In the genomic region with DNA sequence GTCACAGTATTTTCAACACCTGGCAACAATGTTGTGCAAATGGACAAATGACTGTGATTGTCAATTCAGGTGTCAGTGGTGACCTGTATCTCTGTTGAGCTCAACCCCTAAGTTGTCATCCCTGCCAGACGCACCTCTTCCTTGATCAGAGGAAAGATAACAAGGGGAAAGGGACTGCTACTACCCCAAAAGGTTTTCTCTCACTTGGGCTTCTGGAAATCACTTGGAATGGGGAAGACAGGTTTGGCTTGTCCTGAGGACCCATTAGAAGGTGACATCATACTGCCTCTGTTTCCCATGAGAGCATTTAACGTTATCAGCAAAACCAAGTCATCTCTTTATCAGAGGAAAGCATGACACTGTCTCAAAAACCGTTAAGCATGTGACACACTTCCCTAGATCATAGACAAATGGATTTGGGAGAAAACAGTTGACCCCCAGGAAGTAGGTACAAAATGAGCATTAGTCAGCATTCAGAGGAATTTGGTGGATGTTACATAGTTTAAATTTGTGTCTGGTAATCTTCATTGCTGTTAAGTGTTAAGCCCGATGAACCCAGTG, we compare ENCODE assay signal across 28 cellular contexts.
DNase-seq lines count a peak whose midpoint lies in the region; ATAC-seq, FAIRE-seq and TF ChIP-seq lines count a peak whose summit lies in the region.
"Had no signal": no experiment of that assay in that cellular context is flagged by ENCODE, and none has a peak within 500 bp of the region (broad histone marks: within the 10 kb centered on the region; RNA-seq: fewer than 3 reads in every experiment).

No MANE protein-coding gene starts in this region.

- DNase-seq in NCI-H69 (lab: John Stamatoyannopoulos, UW) = peak; percentile 37
- peak; percentile 34 for DNase-seq in astrocyte of the hippocampus (ENCODE audit: low read depth, low spot score)
- DNase-seq in fibroblast of the aortic adventitia (ENCODE audit: low read depth) = peak; percentile 16
- no peak for DNase-seq in germinal center (ENCODE audit: low spot score)
- DNase-seq in HepG2 (ENCODE audit: low spot score) = no peak
- no peak for DNase-seq in G401 (ENCODE audit: low spot score)
- DNase-seq: activated CD8-positive, alpha-beta T cell treated with anti-CD3 and anti-CD28 coated beads, Interleukin-2, amount 10 ng/mL, durations not matched to agents 7 days and 5 days; activated T-cell treated with anti-CD3 and anti-CD28 coated beads for 4 hours; CD8-positive, alpha-beta memory T cell; DMS153; MV-4-11; NCI-H1436 treated with DMSO at 0.1 percent for 48 hours; nephron progenitor cell; NK-92 treated with Interleukin-12 subunit alpha and Interleukin-12 subunit beta, amount 100 ng/mL, for 24 hours; retina; SIG-M5 had no signal

- H3K4me3 ChIP-seq in ACC112 (ENCODE audit: low read depth, low read length) (peak overlapping the region; percentile 70), fibroblast of the aortic adventitia (ENCODE audit: low read depth, low read length) (no peak overlapping the region), HepG2 (replicated peaks in 1 of 3; ENCODE audit: insufficient read depth in 1 of 3, low read depth in 2 of 3, low read length in 3 of 3) (no peak overlapping the region)
- H3K4me3 ChIP-seq: HAP-1, lung, skin epidermis, stomach, thyroid gland had no signal

- H3K9ac ChIP-seq in HepG2 (ENCODE audit: insufficient read depth, low read depth, low read length) = no peak overlapping the region

- CTCF ChIA-PET in HepG2 (lab: Yijun Ruan, JAX; ENCODE audit: low intra/inter-chr PET ratio, low total read pairs) = no interaction called here

- H3K4me1 ChIP-seq in ACC112 (ENCODE audit: control insufficient read depth, insufficient read depth, low read length, unreplicated experiment) = peaks cover 14% of the 10 kb centered on the region
- no peaks in the 10 kb centered on the region for H3K4me1 ChIP-seq in HepG2 (ENCODE audit: insufficient read depth, low read length)
- H3K4me1 ChIP-seq: HAP-1, thyroid gland had no signal

- WGBS in HepG2 (ENCODE audit: low lambda C conversion rate) = 0% methylated on average over 4 of the region's 4 CpGs

- FAIRE-seq in HepG2 (lab: Jason Lieb, UNC) = no peak
- FAIRE-seq: A204.1, G401.6 had no signal

- H2AFZ ChIP-seq in ACC112 (ENCODE audit: low read length, unreplicated experiment) (peak overlapping the region; percentile 99), HepG2 (ENCODE audit: low read length) (no peak overlapping the region)

- in situ Hi-C loops in HepG2 (cut with HindIII; ENCODE audit: extremely low pct_ligation_motif_present, low pct_unique_long_range_greater_than_20kb) = no loop called here
- in situ Hi-C loops in G401 (cut with HindIII; ENCODE audit: low sequenced_read_pairs) = no loop called here

- POLR2A ChIA-PET in HepG2 (lab: Yijun Ruan, JAX) = no interaction called here

- BruUV-seq in HepG2 (replicated peaks; lab: Mats Ljungman, UMichigan) = no TSS peak

- no peaks in the 10 kb centered on the region for H4K20me1 ChIP-seq in HepG2 (ENCODE audit: insufficient read depth, low read length)

- H3K36me3 ChIP-seq in ACC112 (ENCODE audit: insufficient read depth, low read length) (no peaks in the 10 kb centered on the region), HepG2 (replicated peaks in 1 of 2; ENCODE audit: control insufficient read depth in 1 of 2, insufficient read depth in 2 of 2, low read length in 2 of 2) (no peaks in the 10 kb centered on the region)
- H3K36me3 ChIP-seq: HAP-1, heart left ventricle, stomach, thyroid gland had no signal

- H3K27ac ChIP-seq in ACC112 (ENCODE audit: low read depth, low read length) (peak overlapping the region; percentile 33; the same call in 1 of the 2 replicates), HepG2 (ENCODE audit: extremely low read length, insufficient read depth, low read length) (no peak overlapping the region)
- H3K27ac ChIP-seq: heart left ventricle, skin epidermis, stomach, thyroid gland had no signal

- H3K79me2 ChIP-seq in ACC112 (ENCODE audit: control insufficient read depth, insufficient read depth, low read length, unreplicated experiment) = no peaks in the 10 kb centered on the region
- H3K79me2 ChIP-seq in HepG2 (ENCODE audit: insufficient read depth, low read length) = no peaks in the 10 kb centered on the region

- H3K27me3 ChIP-seq in ACC112 (ENCODE audit: insufficient read depth, low read length) (no peaks in the 10 kb centered on the region), HepG2 (ENCODE audit: control insufficient read depth in 1 of 2, insufficient read depth in 2 of 2, low read length in 2 of 2) (no peaks in the 10 kb centered on the region)
- H3K27me3 ChIP-seq: heart left ventricle, stomach, thyroid gland had no signal

- no peak overlapping the region for H3K4me2 ChIP-seq in HepG2 (ENCODE audit: low read depth, low read length)

- peaks cover 36% of the 10 kb centered on the region; the same call in 1 of the 2 replicates for H3K9me3 ChIP-seq in HepG2 (ENCODE audit: low read length)
- H3K9me3 ChIP-seq: HAP-1, heart left ventricle, stomach, thyroid gland had no signal

- no peak for TF ChIP-seq CTCF in fibroblast of the aortic adventitia (IDR thresholded peaks at IDR 0.05; ENCODE audit: insufficient read depth, low read length)
- no peak for TF ChIP-seq CTCF in HepG2 (CRISPR knock-in tag; IDR thresholded peaks at IDR 0.05)

- no peak for TF ChIP-seq RAD21 in HepG2 (CRISPR knock-in tag; IDR thresholded peaks at IDR 0.05)

- intact Hi-C loops in HepG2 (cut with micrococcal nuclease; ENCODE audit: unreplicated experiment) = no loop called here

- TF ChIP-seq EP300 in HepG2 (IDR thresholded peaks at IDR 0.05; ENCODE audit: low read depth in 2 of 2, low read length in 2 of 2) (no peak), HepG2 (CRISPR knock-in tag; IDR thresholded peaks at IDR 0.05; ENCODE audit: borderline replicate concordance) (no peak)

- no peak for TF ChIP-seq POLR2A in HepG2 (IDR thresholded peaks at IDR 0.05; ENCODE audit: insufficient read depth in 1 of 2, low read depth in 2 of 2, low read length in 2 of 2)

- ATAC-seq in HepG2 (no peak), GM21576 (IDR thresholded peaks at IDR 0.05; ENCODE audit: unreplicated experiment) (no peak)
- ATAC-seq: activated CD8-positive, alpha-beta T cell treated with anti-CD3 and anti-CD28 coated beads, Interleukin-2, amount 10 ng/mL, durations not matched to agents 7 days and 5 days; activated naive CD4-positive, alpha-beta T cell treated with anti-CD3 and anti-CD28 coated beads, Interleukin-2, amount 50 U/mL, for 72 hours; Panc1 had no signal

TF ChIP-seq in HepG2, 621 proteins besides CTCF, POLR2A, EP300 and RAD21:
- TF ChIP-seq SIX4 (CRISPR knock-in tag; IDR thresholded peaks at IDR 0.05) (no peak), NRL (CRISPR knock-in tag; IDR thresholded peaks at IDR 0.05; ENCODE audit: borderline replicate concordance) (no peak)
- TF ChIP-seq, protein P1, sequence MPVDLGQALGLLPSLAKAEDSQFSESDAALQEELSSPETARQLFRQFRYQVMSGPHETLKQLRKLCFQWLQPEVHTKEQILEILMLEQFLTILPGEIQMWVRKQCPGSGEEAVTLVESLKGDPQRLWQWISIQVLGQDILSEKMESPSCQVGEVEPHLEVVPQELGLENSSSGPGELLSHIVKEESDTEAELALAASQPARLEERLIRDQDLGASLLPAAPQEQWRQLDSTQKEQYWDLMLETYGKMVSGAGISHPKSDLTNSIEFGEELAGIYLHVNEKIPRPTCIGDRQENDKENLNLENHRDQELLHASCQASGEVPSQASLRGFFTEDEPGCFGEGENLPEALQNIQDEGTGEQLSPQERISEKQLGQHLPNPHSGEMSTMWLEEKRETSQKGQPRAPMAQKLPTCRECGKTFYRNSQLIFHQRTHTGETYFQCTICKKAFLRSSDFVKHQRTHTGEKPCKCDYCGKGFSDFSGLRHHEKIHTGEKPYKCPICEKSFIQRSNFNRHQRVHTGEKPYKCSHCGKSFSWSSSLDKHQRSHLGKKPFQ (CRISPR knock-in tag; IDR thresholded peaks at IDR 0.05; ENCODE audit: insufficient replicate concordance) = no peak
TF ChIP-seq in HepG2: peak in this region for 0.

Comparison
In these comparisons a context has a peak if more than half of its experiments do, and no peak if none do; other contexts are left out.
1. DNase-seq: peak in NCI-H69 (single experiment), astrocyte of the hippocampus (single experiment) and fibroblast of the aortic adventitia (single experiment); none in germinal center (single experiment), HepG2 (single experiment) and G401 (single experiment).